In the genomic region with DNA sequence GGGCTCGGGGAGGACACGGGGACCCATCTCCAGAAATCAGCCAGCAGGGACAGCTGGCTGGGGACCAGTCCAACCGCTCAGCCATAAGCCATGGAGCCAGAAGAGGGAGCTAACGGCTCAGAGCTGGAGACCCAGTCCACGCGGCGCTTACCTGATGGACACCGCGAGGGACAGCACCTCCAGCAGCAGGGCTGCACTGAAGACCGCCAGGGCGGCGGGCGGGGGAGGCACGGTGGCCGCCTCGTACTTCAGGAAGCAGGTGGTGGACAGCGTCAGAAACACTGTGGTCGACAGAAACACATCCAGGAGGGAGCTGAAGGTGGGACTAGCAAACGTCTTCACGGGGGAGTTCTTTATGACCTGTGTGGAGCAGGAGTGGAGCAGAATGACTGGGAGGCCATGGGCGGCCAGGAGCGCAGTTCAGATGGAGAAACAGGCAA, we compare ENCODE assay signal across 8 cellular contexts.
DNase-seq lines count a peak whose midpoint lies in the region; ATAC-seq and TF ChIP-seq lines count a peak whose summit lies in the region.

No MANE protein-coding gene starts in this region.

- ATAC-seq in Right ventricle myocardium inferior: peak; percentile 90
- ATAC-seq in activated T-helper 17 cell treated with anti-CD3 and anti-CD28 coated beads, Interleukin-2, amount 50 U/mL, for 72 hours (replicated peaks): peak; percentile 81
- peak; percentile 68 for ATAC-seq in omental fat pad (ENCODE audit: low FRiP score)

- H3K4me1 Mint-ChIP-seq in activated T-helper 17 cell treated with anti-CD3 and anti-CD28 coated beads, Interleukin-2, amount 50 U/mL, for 72 hours: peaks cover 4% of the 10 kb centered on the region

- no peak overlapping the region for H3K4me3 ChIP-seq in foreskin fibroblast (ENCODE audit: low read depth in 1 of 2, low read length in 2 of 2)

- no peak overlapping the region for H3K4me3 Mint-ChIP-seq in activated T-helper 17 cell treated with anti-CD3 and anti-CD28 coated beads, Interleukin-2, amount 50 U/mL, for 72 hours

- intact Hi-C loops in Right ventricle myocardium inferior (cut with DNase I): loop anchor here (2.0 to 10.0 kb wide), 4 partner anchors 134 to 352 kb away; a partner anchor contains a TSS
- intact Hi-C loops in cardiac septum (cut with DNase I): loop anchor here (2.0 kb wide), 1 partner anchor 272 kb away; no protein-coding TSS in a partner anchor

- H3K27me3 Mint-ChIP-seq in activated T-helper 17 cell treated with anti-CD3 and anti-CD28 coated beads, Interleukin-2, amount 50 U/mL, for 72 hours: no peaks in the 10 kb centered on the region

- TF ChIP-seq CTCF in foreskin fibroblast (IDR thresholded peaks at IDR 0.05; ENCODE audit: low read depth, low read length) (peak; percentile 73), omental fat pad (IDR thresholded peaks at IDR 0.05) (no peak)

- peak overlapping the region; percentile 55 for H3K27ac Mint-ChIP-seq in activated T-helper 17 cell treated with anti-CD3 and anti-CD28 coated beads, Interleukin-2, amount 50 U/mL, for 72 hours

- no peaks in the 10 kb centered on the region for H3K9me3 Mint-ChIP-seq in activated T-helper 17 cell treated with anti-CD3 and anti-CD28 coated beads, Interleukin-2, amount 50 U/mL, for 72 hours

- DNase-seq in Right ventricle myocardium inferior (ENCODE audit: missing footprints): peak; percentile 76
- DNase-seq in cardiac septum (ENCODE audit: low spot score): no peak
- peak; percentile 24 for DNase-seq in NCI-H748 treated with DMSO at 0.1 percent for 48 hours (lab: John Stamatoyannopoulos, UW)
- DNase-seq in foreskin fibroblast: peak; percentile 55 to 86
- DNase-seq in omental fat pad (ENCODE audit: low spot score): no peak
- DNase-seq in GF-D8 (lab: John Stamatoyannopoulos, UW): no peak
- DNase-seq in HK-2 (ENCODE audit: unreplicated experiment): no peak

- peaks cover 8% of the 10 kb centered on the region for H3K36me3 Mint-ChIP-seq in activated T-helper 17 cell treated with anti-CD3 and anti-CD28 coated beads, Interleukin-2, amount 50 U/mL, for 72 hours (ENCODE audit: low read depth)

Comparison
In these comparisons a context has a peak if more than half of its experiments do, and no peak if none do; other contexts are left out.
1. DNase-seq: peak in Right ventricle myocardium inferior (single experiment), NCI-H748 treated with DMSO at 0.1 percent for 48 hours (single experiment) and foreskin fibroblast (2 of 2); none in cardiac septum (single experiment), omental fat pad (single experiment), GF-D8 (single experiment) and HK-2 (single experiment).
2. Peak in every context shown above with its lines, with median percentiles within 50 percentile points of each other: ATAC-seq.